In the genomic region with DNA sequence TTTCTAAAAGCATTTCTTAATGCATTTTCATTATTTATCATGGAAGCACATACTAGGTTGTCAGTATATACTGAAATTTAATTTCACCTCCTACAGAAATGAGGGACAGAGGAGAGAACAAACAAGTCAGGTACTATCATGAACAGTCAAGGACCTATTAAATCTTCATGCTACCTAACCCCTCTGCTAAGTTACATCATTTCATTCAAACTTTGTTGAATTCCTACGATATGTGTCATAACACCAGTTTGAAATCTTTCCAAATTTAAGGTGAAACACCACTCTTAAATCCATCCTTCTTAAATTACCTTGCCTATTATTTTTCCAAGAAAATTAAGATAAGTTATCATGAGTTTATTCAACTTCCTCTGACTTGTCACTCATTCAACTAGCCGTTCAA, we compare ENCODE assay signal across 19 cellular contexts.
DNase-seq lines count a peak whose midpoint lies in the region; ATAC-seq and TF ChIP-seq lines count a peak whose summit lies in the region.
"Had no signal": no experiment of that assay in that cellular context is flagged by ENCODE, and none has a peak within 500 bp of the region (broad histone marks: within the 10 kb centered on the region; RNA-seq: fewer than 3 reads in every experiment).

No MANE protein-coding gene starts in this region.

- H3K9me3 ChIP-seq in left lung = no peaks in the 10 kb centered on the region
- H3K9me3 ChIP-seq: esophagus squamous epithelium had no signal

- intact Hi-C loops in left lung (cut with DNase I) = no loop called here

- peak; percentile 33 for ATAC-seq in left lung
- no peak for ATAC-seq in HG03521 (IDR thresholded peaks at IDR 0.05; ENCODE audit: unreplicated experiment)
- ATAC-seq in activated CD4-positive, CD25-positive, alpha-beta regulatory T cell treated with anti-CD3 and anti-CD28 coated beads, Interleukin-2, amount 50 U/mL, for 24 hours = no peak
- no peak for ATAC-seq in HG02623 (IDR thresholded peaks at IDR 0.05; ENCODE audit: unreplicated experiment)

- no peaks in the 10 kb centered on the region for H3K36me3 ChIP-seq in left lung
- H3K36me3 ChIP-seq: esophagus squamous epithelium, neural progenitor cell had no signal

- no peaks in the 10 kb centered on the region for H3K4me1 ChIP-seq in left lung
- H3K4me1 ChIP-seq: esophagus squamous epithelium, neural progenitor cell had no signal

- no peaks in the 10 kb centered on the region for H3K27me3 ChIP-seq in left lung
- H3K27me3 ChIP-seq: esophagus squamous epithelium, neural progenitor cell had no signal

- DNase-seq in EL (peak; percentile 52), NCI-H226 (peak; percentile 76), astrocyte of the spinal cord (ENCODE audit: low read depth, low spot score) (peak; percentile 53), left lung (no peak), SHP77 (lab: John Stamatoyannopoulos, UW) (no peak)
- DNase-seq: activated effector memory CD4-positive, alpha-beta T cell treated with Interleukin-2 at 50 U/mL for 16 hours; amygdala; esophagus squamous epithelium; H9; hippocampal formation; midbrain; NCI-H1092; NCI-H2107; RPMI8226; T-helper 1 cell had no signal

- no peak overlapping the region for H3K4me3 ChIP-seq in astrocyte of the spinal cord (ENCODE audit: low read depth, low read length)
- H3K4me3 ChIP-seq in left lung = no peak overlapping the region
- H3K4me3 ChIP-seq: esophagus squamous epithelium, neural progenitor cell had no signal

- in situ Hi-C loops in astrocyte of the spinal cord (cut with HindIII; ENCODE audit: low sequenced_read_pairs) = no loop called here

- no peak overlapping the region for H3K27ac ChIP-seq in left lung
- H3K27ac ChIP-seq: esophagus squamous epithelium, neural progenitor cell had no signal

- TF ChIP-seq CTCF in astrocyte of the spinal cord (IDR thresholded peaks at IDR 0.05; ENCODE audit: low read depth, low read length) (no peak), left lung (IDR thresholded peaks at IDR 0.05) (no peak)

Comparison
In these comparisons a context has a peak if more than half of its experiments do, and no peak if none do; other contexts are left out.
1. DNase-seq: peak in EL (single experiment), NCI-H226 (single experiment) and astrocyte of the spinal cord (single experiment); none in left lung (0 of 2) and SHP77 (0 of 2).